ENCODE assay signal across 8 cellular contexts in the genomic region with DNA sequence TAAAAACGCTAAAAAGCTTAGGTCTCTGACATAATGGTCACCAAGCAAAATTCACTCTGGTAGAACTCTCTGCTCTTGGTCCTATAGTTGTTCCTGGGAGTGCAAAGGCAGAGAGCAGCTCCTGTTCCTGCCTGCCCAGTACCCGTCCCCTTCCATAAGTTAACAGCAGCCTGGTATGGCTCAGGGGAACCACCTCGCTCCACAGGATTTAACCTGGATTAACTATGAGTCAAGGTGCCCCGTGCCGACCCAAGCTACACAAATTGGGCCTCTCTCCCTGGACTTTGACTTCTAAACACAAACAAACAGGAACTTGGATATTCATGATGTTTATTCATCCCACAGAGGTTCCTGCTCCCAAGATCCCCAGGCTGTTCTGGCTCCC. TPM values are rescaled to one million over a fixed set of nuclear protein-coding genes. Genes with fewer than 3 reads are reported as not detected.
DNase-seq lines count a peak whose midpoint lies in the region; ATAC-seq and TF ChIP-seq lines count a peak whose summit lies in the region.
"Had no signal": no experiment of that assay in that cellular context is flagged by ENCODE, and none has a peak within 500 bp of the region (broad histone marks: within the 10 kb centered on the region; RNA-seq: fewer than 3 reads in every experiment).

No MANE protein-coding gene starts in this region.

- H3K4me2 ChIP-seq in PC-3 (ENCODE audit: low read length) (peak overlapping the region; percentile 53), mesenchymal stem cell (ENCODE audit: low read length, poor library complexity, severe bottlenecking) (no peak overlapping the region)

- ATAC-seq in PC-3 (peak; percentile 84), thoracic aorta (ENCODE audit: insufficient number of reproducible peaks, low FRiP score, low read depth) (no peak), GM21576 (IDR thresholded peaks at IDR 0.05; ENCODE audit: unreplicated experiment) (no peak)

- H2AK5ac ChIP-seq in mesenchymal stem cell (ENCODE audit: low read length, severe bottlenecking) = no peak overlapping the region

- H3K9me3 ChIP-seq in PC-3 (ENCODE audit: low read length) = no peaks in the 10 kb centered on the region
- H3K9me3 ChIP-seq in mesenchymal stem cell (ENCODE audit: control insufficient read depth, low read length) = no peaks in the 10 kb centered on the region
- no peaks in the 10 kb centered on the region for H3K9me3 ChIP-seq in thoracic aorta

- H3K9ac ChIP-seq in PC-3 (ENCODE audit: low read length) (no peak overlapping the region), mesenchymal stem cell (ENCODE audit: low read length) (peak overlapping the region; percentile 64)

- H3K9me2 ChIP-seq in PC-3 (replicated peaks; ENCODE audit: low read length) = no peaks in the 10 kb centered on the region

- H4K20me1 ChIP-seq in PC-3 (ENCODE audit: low read length) = no peaks in the 10 kb centered on the region

- BruUV-seq in PC-3 (replicated peaks; lab: Mats Ljungman, UMichigan) = no TSS peak

- H3K4me1 ChIP-seq in PC-3 (ENCODE audit: insufficient read depth, low read length) (peaks cover 20% of the 10 kb centered on the region), mesenchymal stem cell (ENCODE audit: control insufficient read depth, insufficient read depth, low read depth, low read length) (peaks cover 2% of the 10 kb centered on the region), thoracic aorta (ENCODE audit: control insufficient read depth in 1 of 2, low read depth in 2 of 2) (peaks cover 3 to 26% of the 10 kb centered on the region in 2 donors)

- H4K8ac ChIP-seq in mesenchymal stem cell (ENCODE audit: low read length) = peak overlapping the region; percentile 19

- H2AFZ ChIP-seq in PC-3 (ENCODE audit: low read length) (peak overlapping the region; percentile 14; the same call in 1 of the 2 replicates), mesenchymal stem cell (ENCODE audit: low read depth, low read length) (no peak overlapping the region)

- DNase-seq in PC-3 (peak; percentile 65), coronary artery (ENCODE audit: low spot score) (no peak), mesenchymal stem cell (peak; percentile 72), thoracic aorta (ENCODE audit: low spot score) (no peak), pons (ENCODE audit: low spot score) (no peak), T-helper 1 cell (no peak)
- DNase-seq: NCI-H2171 had no signal

- intact Hi-C loops in PC-3 (cut with micrococcal nuclease) = loop anchor here (2.0 kb wide), 1 partner anchor 31 kb away; a partner anchor contains a TSS

- H2BK120ac ChIP-seq in mesenchymal stem cell (ENCODE audit: low read depth, low read length) = peak overlapping the region; percentile 52

- peak overlapping the region; percentile 0 to 77 for H3K18ac ChIP-seq in mesenchymal stem cell (ENCODE audit: low read depth in 1 of 2, low read length in 2 of 2)

- peak overlapping the region in 1 of 2 experiments; percentile 83 for H2BK12ac ChIP-seq in mesenchymal stem cell (ENCODE audit: low read length in 2 of 2)

- H3K4ac ChIP-seq in mesenchymal stem cell (ENCODE audit: low read depth in 1 of 2, low read length in 2 of 2) = peak overlapping the region in 1 of 2 experiments; percentile 86

- no peak overlapping the region for H3K23ac ChIP-seq in mesenchymal stem cell (ENCODE audit: low read length in 2 of 2)

- peaks cover 42% of the 10 kb centered on the region for H3K79me2 ChIP-seq in PC-3 (ENCODE audit: low read length)

- POLR2A ChIA-PET in PC-3 (lab: Charles Lee; ENCODE audit: unreplicated experiment) = no interaction called here

- H3K27me3 ChIP-seq in PC-3 (ENCODE audit: low read length) (no peaks in the 10 kb centered on the region), mesenchymal stem cell (ENCODE audit: control insufficient read depth in 1 of 2, insufficient read depth in 1 of 2, low read length in 2 of 2) (no peaks in the 10 kb centered on the region), thoracic aorta (replicated peaks; ENCODE audit: insufficient read depth) (no peaks in the 10 kb centered on the region)

- WGBS in mesenchymal stem cell = 50% methylated on average over 5 of the region's 5 CpGs

- TF ChIP-seq CTCF in PC-3 (conservative IDR thresholded peaks at IDR 0.05; ENCODE audit: low read depth, low read length) (no peak), coronary artery (IDR thresholded peaks at IDR 0.05) (no peak), thoracic aorta (IDR thresholded peaks at IDR 0.05) (no peak)

- no peak overlapping the region for H3K4me3 ChIP-seq in PC-3 (ENCODE audit: low read length)
- H3K4me3 ChIP-seq in coronary artery = peak overlapping the region; percentile 12
- peak overlapping the region in 1 of 2 experiments; percentile 52 for H3K4me3 ChIP-seq in mesenchymal stem cell (ENCODE audit: insufficient read depth in 1 of 2, low read depth in 1 of 2, low read length in 2 of 2)
- no peak overlapping the region for H3K4me3 ChIP-seq in thoracic aorta

- peak overlapping the region; percentile 12 for H2BK15ac ChIP-seq in mesenchymal stem cell (ENCODE audit: low read depth, poor library complexity, severe bottlenecking)

- peak overlapping the region; percentile 72 for H3K27ac ChIP-seq in PC-3 (ENCODE audit: low read length)
- peak overlapping the region; percentile 60 to 70 for H3K27ac ChIP-seq in coronary artery
- H3K27ac ChIP-seq in mesenchymal stem cell (ENCODE audit: low read length, poor library complexity, severe bottlenecking) = no peak overlapping the region
- H3K27ac ChIP-seq in thoracic aorta = peak overlapping the region; percentile 74 to 76

- H3F3A ChIP-seq in PC-3 (ENCODE audit: low read length, unreplicated experiment) = no peaks in the 10 kb centered on the region

- no peak overlapping the region for H2BK5ac ChIP-seq in mesenchymal stem cell (ENCODE audit: low read depth, low read length, poor library complexity, severe bottlenecking)

- H3K36me3 ChIP-seq in PC-3 (ENCODE audit: low read depth, low read length) (peaks cover 9% of the 10 kb centered on the region), mesenchymal stem cell (ENCODE audit: control insufficient read depth in 1 of 2, insufficient read depth in 2 of 2, low read depth in 1 of 2, low read length in 2 of 2) (peaks cover 17 to 31% of the 10 kb centered on the region in 2 experiments), thoracic aorta (peaks cover 8% of the 10 kb centered on the region)

- H3K79me1 ChIP-seq in mesenchymal stem cell (replicated peaks; ENCODE audit: low read length, poor library complexity, severe bottlenecking) = peaks cover 39% of the 10 kb centered on the region

- no peak overlapping the region for H4K91ac ChIP-seq in mesenchymal stem cell (ENCODE audit: low read length)

- no peak overlapping the region for H3K14ac ChIP-seq in mesenchymal stem cell (ENCODE audit: low read length in 2 of 2)

- CTCF ChIA-PET in PC-3 (lab: Charles Lee) = interaction anchor here (0.7 to 1.6 kb wide), 3 partner anchors 21 to 79 kb away, joined by 3 to 5 read pairs (median 3); no protein-coding TSS in a partner anchor

RNA-seq across cellular contexts. Expression of a gene that starts 32.1 kb away (rescaled TPM):
- total RNA-seq in PC-3 (2014; rRNA removed) = 84.7 and 95.6 TPM in 2 replicates
- 37.9 TPM for polyA plus RNA-seq in mesenchymal stem cell (2013, experiment 1 of 2)
- 37.2 TPM for polyA plus RNA-seq in mesenchymal stem cell (2013, experiment 2 of 2)
- total RNA-seq in thoracic aorta = 100 to 1,000 TPM in 1 of 2 donors, 10 to 100 TPM in 1; 80.0 to 106 TPM

Comparison
In these comparisons a context has a peak if more than half of its experiments do, and no peak if none do; other contexts are left out.
1. DNase-seq: peak in PC-3 (single experiment) and mesenchymal stem cell (single experiment); none in coronary artery (single experiment), thoracic aorta (single experiment), pons (single experiment) and T-helper 1 cell (0 of 5).